In the genomic region with DNA sequence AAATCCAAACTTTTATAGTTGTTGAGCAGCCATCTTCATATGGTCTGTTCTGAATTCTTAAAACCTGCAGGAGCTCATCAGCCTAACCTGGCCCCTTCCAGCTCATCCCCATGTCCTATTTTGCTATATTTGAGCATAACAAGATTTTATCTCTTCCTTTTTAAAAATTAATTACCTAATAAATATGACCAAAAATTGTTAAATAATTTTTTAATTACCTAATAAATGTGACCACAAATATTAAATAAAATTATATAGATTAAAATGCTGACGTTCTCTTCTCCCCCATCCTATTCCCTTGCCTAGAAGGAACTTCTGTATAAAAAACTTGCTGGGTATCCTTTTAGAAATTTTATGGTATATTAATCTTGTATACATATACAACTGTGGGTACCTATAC, we compare ENCODE assay signal across 1 cellular context.
TF ChIP-seq lines count a peak whose summit lies in the region.

No MANE protein-coding gene starts in this region.

TF ChIP-seq in WTC11, 78 proteins besides CTCF, POLR2A, EP300 and RAD21:
- TF ChIP-seq HMGA2 (CRISPR knock-in tag; IDR thresholded peaks at IDR 0.05) (peak; percentile 91), ELF4 (CRISPR knock-in tag; IDR thresholded peaks at IDR 0.05; ENCODE audit: low read depth) (no peak)
